In the genomic region with DNA sequence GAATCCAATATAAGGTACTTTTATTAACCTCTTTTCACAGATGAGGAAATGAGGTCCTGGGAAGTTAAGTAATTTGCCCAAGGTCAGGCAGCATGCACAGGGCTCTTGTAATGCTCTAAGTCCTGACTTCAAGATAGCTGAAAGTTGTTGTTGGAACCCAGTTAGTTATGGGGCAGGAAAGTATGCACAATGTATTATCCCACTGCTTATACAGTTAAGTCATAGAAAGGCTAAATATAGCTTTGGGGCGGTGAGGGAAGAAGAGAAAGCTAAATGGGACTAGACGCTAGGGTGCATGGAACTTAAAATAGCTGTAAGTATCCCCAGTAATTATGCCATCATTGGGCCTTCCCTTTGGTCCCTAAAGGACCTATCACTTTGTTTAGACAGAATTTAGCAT, we compare ENCODE assay signal across 22 cellular contexts.
DNase-seq lines count a peak whose midpoint lies in the region; ATAC-seq and TF ChIP-seq lines count a peak whose summit lies in the region.
"Had no signal": no experiment of that assay in that cellular context is flagged by ENCODE, and none has a peak within 500 bp of the region (broad histone marks: within the 10 kb centered on the region; RNA-seq: fewer than 3 reads in every experiment).

No MANE protein-coding gene starts in this region.

- no peak overlapping the region for H3K9ac ChIP-seq in adipocyte (ENCODE audit: low read length)

- DNase-seq in HL-60 (ENCODE audit: low read depth in 1 of 2, low spot score in 1 of 2) (peak in 1 of 2 experiments; percentile 30), adipocyte (ENCODE audit: low read depth) (peak; percentile 55), fibroblast of pulmonary artery (ENCODE audit: low read depth) (peak; percentile 28), stromal cell of bone marrow (ENCODE audit: low read depth) (peak; percentile 18)
- DNase-seq in stimulated activated CD4-positive, alpha-beta T cell treated with anti-CD3 and anti-CD28 coated beads, Interleukin-15, amount 100 ng/mL, for 24 hours: no peak
- DNase-seq: activated CD4-positive, alpha-beta T cell treated with anti-CD3 and anti-CD28 coated beads for 4 hours; activated naive CD8-positive, alpha-beta T cell treated with anti-CD3 and anti-CD28 coated beads, Interleukin-2, amount 50 U/mL, for 24 hours; COR-L47; EL; erythroblast; H9; left colon; naive thymus-derived CD8-positive, alpha-beta T cell; NCI-H1105 treated with DMSO at 0.1 percent for 48 hours; NCI-H524; RPMI8226; stimulated activated CD4-positive, alpha-beta T cell treated with anti-CD3 and anti-CD28 coated beads, Interleukin-2, amount 100 ng/mL, for 24 hours; stimulated activated naive CD8-positive, alpha-beta T cell treated with anti-CD3 and anti-CD28 coated beads, Interleukin-15, amount 100 ng/mL, for 72 hours; upper lobe of left lung had no signal

- peak overlapping the region; percentile 58; the same call in 1 of the 2 replicates for H3K27ac ChIP-seq in HL-60 (replicated peaks)

- H3K4me3 ChIP-seq in HL-60 (replicated peaks; ENCODE audit: insufficient read depth, low read length) (no peak overlapping the region), adipocyte (ENCODE audit: low read length) (no peak overlapping the region), fibroblast of pulmonary artery (replicated peaks; ENCODE audit: low read depth, low read length) (no peak overlapping the region)
- H3K4me3 ChIP-seq: upper lobe of left lung had no signal

- ATAC-seq in HG03571 (IDR thresholded peaks at IDR 0.05; ENCODE audit: unreplicated experiment) (no peak), HG03108 (IDR thresholded peaks at IDR 0.05; ENCODE audit: unreplicated experiment) (no peak)
- ATAC-seq: activated naive CD8-positive, alpha-beta T cell treated with anti-CD3 and anti-CD28 coated beads, Interleukin-2, amount 50 U/mL, for 24 hours; left colon; naive thymus-derived CD8-positive, alpha-beta T cell; SK-N-SH treated with all-trans-retinoic acid at 6 μM for 48 hours; stimulated activated naive CD8-positive, alpha-beta T cell treated with anti-CD3 and anti-CD28 coated beads, Interleukin-15, amount 100 ng/mL, for 72 hours had no signal

- TF ChIP-seq CTCF in HL-60 (IDR thresholded peaks at IDR 0.05; ENCODE audit: insufficient read depth, low read length) (no peak), fibroblast of pulmonary artery (IDR thresholded peaks at IDR 0.05; ENCODE audit: low read length, missing control alignments) (no peak)

- H3K9me3 ChIP-seq in adipocyte (ENCODE audit: control insufficient read depth, low read length): no peaks in the 10 kb centered on the region
- H3K9me3 ChIP-seq: upper lobe of left lung had no signal

- H3K4me1 ChIP-seq in adipocyte (ENCODE audit: control insufficient read depth, insufficient read depth, low read length): peaks cover 9% of the 10 kb centered on the region

- no peaks in the 10 kb centered on the region for H3K36me3 ChIP-seq in adipocyte (ENCODE audit: control insufficient read depth, insufficient read depth, low read length, severe bottlenecking)
- H3K36me3 ChIP-seq: upper lobe of left lung had no signal

- H3K27me3 ChIP-seq in HL-60 (ENCODE audit: insufficient read depth, poor library complexity, severe bottlenecking) (no peaks in the 10 kb centered on the region), adipocyte (replicated peaks; ENCODE audit: control insufficient read depth, insufficient read depth, low read length) (no peaks in the 10 kb centered on the region)
- H3K27me3 ChIP-seq: upper lobe of left lung had no signal
